ENCODE assay signal across 11 cellular contexts in the genomic region with DNA sequence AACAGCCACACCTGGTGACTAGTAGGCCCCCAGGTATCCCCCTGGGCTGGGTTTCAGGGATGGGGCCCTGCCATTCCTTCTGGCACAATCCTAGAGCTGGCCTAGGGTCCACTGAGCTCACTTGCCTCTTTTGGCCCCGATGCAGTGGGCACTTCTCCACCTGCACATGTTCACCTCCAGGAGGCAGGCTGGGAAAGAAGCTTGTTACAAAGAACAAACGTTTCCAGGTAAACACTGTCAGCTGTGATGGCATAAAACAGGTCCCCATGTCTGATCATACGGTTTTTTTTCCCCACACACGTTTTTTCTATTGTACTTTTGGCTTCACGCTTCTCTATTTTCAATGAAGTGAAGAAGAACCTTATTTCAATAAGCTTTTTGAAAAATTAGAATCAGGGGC. TPM values are rescaled to one million over a fixed set of nuclear protein-coding genes. Genes with fewer than 3 reads are reported as not detected.
A peak's percentile ranks its signal among the peaks of the same experiment; 100 is the strongest.
DNase-seq lines count a peak whose midpoint lies in the region; ATAC-seq and TF ChIP-seq lines count a peak whose summit lies in the region.
"Had no signal": no experiment of that assay in that cellular context is flagged by ENCODE, and none has a peak within 500 bp of the region (broad histone marks: within the 10 kb centered on the region; RNA-seq: fewer than 3 reads in every experiment).

No MANE protein-coding gene starts in this region.

- ATAC-seq in mucosa of descending colon (peak; percentile 77), GM19395 (IDR thresholded peaks at IDR 0.05; ENCODE audit: unreplicated experiment) (no peak)
- ATAC-seq: heart right ventricle had no signal

- no peaks in the 10 kb centered on the region for H4K20me1 ChIP-seq in smooth muscle cell (ENCODE audit: low read depth)

- H3K27me3 ChIP-seq in smooth muscle cell (ENCODE audit: low read depth): no peaks in the 10 kb centered on the region
- H3K27me3 ChIP-seq: heart right ventricle had no signal

- H3K4me3 ChIP-seq in mucosa of descending colon (no peak overlapping the region), smooth muscle cell (no peak overlapping the region)
- H3K4me3 ChIP-seq: heart right ventricle had no signal

- peaks cover 4% of the 10 kb centered on the region for H3K4me1 Mint-ChIP-seq in activated T-helper 2 cell treated with anti-CD3 and anti-CD28 coated beads, Interferon-gamma antibody, Interleukin-2, Interleukin-4, amounts not matched to agents 10 μg/mL and 5 μg/mL and 100 μg/mL, durations not matched to agents 14 hours and 24 hours and 36 hours (ENCODE audit: low read depth)

- H3K9ac ChIP-seq in smooth muscle cell (ENCODE audit: low read depth): no peak overlapping the region

- peak; percentile 41 to 79 (median 55) for DNase-seq in NCI-H1417 (lab: John Stamatoyannopoulos, UW)
- DNase-seq in NCI-H1417 treated with DMSO at 0.1 percent for 48 hours (lab: John Stamatoyannopoulos, UW): no peak
- peak; percentile 25 for DNase-seq in LoVo (ENCODE audit: low spot score)
- no peak for DNase-seq in activated T-helper 2 cell treated with anti-CD3 and anti-CD28 coated beads, Interferon-gamma antibody, Interleukin-2, Interleukin-4, amounts not matched to agents 10 μg/mL and 5 μg/mL and 100 μg/mL, durations not matched to agents 14 hours and 24 hours and 36 hours (ENCODE audit: low spot score)
- peak in 1 of 3 donors; percentile 60 for DNase-seq in mucosa of descending colon
- no peak for DNase-seq in smooth muscle cell (lab: John Stamatoyannopoulos, UW; ENCODE audit: unreplicated experiment)
- DNase-seq in hypothalamus (lab: John Stamatoyannopoulos, UW): no peak
- DNase-seq: heart right ventricle, Right ventricle myocardium superior had no signal

- H3K4me3 Mint-ChIP-seq in activated T-helper 2 cell treated with anti-CD3 and anti-CD28 coated beads, Interferon-gamma antibody, Interleukin-2, Interleukin-4, amounts not matched to agents 10 μg/mL and 5 μg/mL and 100 μg/mL, durations not matched to agents 14 hours and 24 hours and 36 hours (ENCODE audit: low read depth): no peak overlapping the region
- H3K4me3 Mint-ChIP-seq: activated naive CD8-positive, alpha-beta T cell had no signal

- intact Hi-C loops in activated T-helper 2 cell treated with anti-CD3 and anti-CD28 coated beads, Interferon-gamma antibody, Interleukin-2, Interleukin-4, amounts not matched to agents 10 μg/mL and 5 μg/mL and 100 μg/mL, durations not matched to agents 14 hours and 24 hours and 36 hours (cut with micrococcal nuclease): no loop called here
- intact Hi-C loops in mucosa of descending colon (cut with DNase I, micrococcal nuclease): no loop called here

- peak overlapping the region; percentile 3 for H3K27ac Mint-ChIP-seq in activated T-helper 2 cell treated with anti-CD3 and anti-CD28 coated beads, Interferon-gamma antibody, Interleukin-2, Interleukin-4, amounts not matched to agents 10 μg/mL and 5 μg/mL and 100 μg/mL, durations not matched to agents 14 hours and 24 hours and 36 hours
- H3K27ac Mint-ChIP-seq: activated naive CD8-positive, alpha-beta T cell had no signal

- no peaks in the 10 kb centered on the region for H3K79me2 ChIP-seq in smooth muscle cell (ENCODE audit: low read depth)

- H3K27ac ChIP-seq in smooth muscle cell (ENCODE audit: low read depth): no peak overlapping the region
- H3K27ac ChIP-seq: heart right ventricle had no signal

- no peak overlapping the region for H3K4me2 ChIP-seq in smooth muscle cell

- H3K36me3 ChIP-seq in mucosa of descending colon (ENCODE audit: low read depth): no peaks in the 10 kb centered on the region
- no peaks in the 10 kb centered on the region for H3K36me3 ChIP-seq in smooth muscle cell (ENCODE audit: low read depth)
- H3K36me3 ChIP-seq: heart right ventricle had no signal

- TF ChIP-seq CTCF in mucosa of descending colon (IDR thresholded peaks at IDR 0.05) (no peak), smooth muscle cell (IDR thresholded peaks at IDR 0.05; ENCODE audit: borderline replicate concordance, insufficient read depth, poor library complexity, severe bottlenecking) (no peak)

- H3F3A ChIP-seq in smooth muscle cell (ENCODE audit: low read depth): no peaks in the 10 kb centered on the region

- 51% methylated on average over 5 of the region's 5 CpGs for WGBS in smooth muscle cell (ENCODE audit: low lambda C conversion rate)

- no peak overlapping the region for H2AFZ ChIP-seq in smooth muscle cell (ENCODE audit: low read depth)

- H3K9me3 ChIP-seq in mucosa of descending colon (no peaks in the 10 kb centered on the region), smooth muscle cell (replicated peaks; ENCODE audit: low read depth) (no peaks in the 10 kb centered on the region)
- H3K9me3 ChIP-seq: heart right ventricle had no signal

- H3K4me1 ChIP-seq in mucosa of descending colon (ENCODE audit: low read depth) (peaks cover 3% of the 10 kb centered on the region), smooth muscle cell (ENCODE audit: low read depth) (no peaks in the 10 kb centered on the region)
- H3K4me1 ChIP-seq: heart right ventricle had no signal

- no peaks in the 10 kb centered on the region for H3K27me3 Mint-ChIP-seq in activated T-helper 2 cell treated with anti-CD3 and anti-CD28 coated beads, Interferon-gamma antibody, Interleukin-2, Interleukin-4, amounts not matched to agents 10 μg/mL and 5 μg/mL and 100 μg/mL, durations not matched to agents 14 hours and 24 hours and 36 hours (ENCODE audit: low read depth)
- H3K27me3 Mint-ChIP-seq: activated naive CD8-positive, alpha-beta T cell had no signal

- H3K36me3 Mint-ChIP-seq in activated T-helper 2 cell treated with anti-CD3 and anti-CD28 coated beads, Interferon-gamma antibody, Interleukin-2, Interleukin-4, amounts not matched to agents 10 μg/mL and 5 μg/mL and 100 μg/mL, durations not matched to agents 14 hours and 24 hours and 36 hours (ENCODE audit: low read depth): no peaks in the 10 kb centered on the region
- H3K36me3 Mint-ChIP-seq: activated naive CD8-positive, alpha-beta T cell had no signal

- no peaks in the 10 kb centered on the region for H3K9me3 Mint-ChIP-seq in activated T-helper 2 cell treated with anti-CD3 and anti-CD28 coated beads, Interferon-gamma antibody, Interleukin-2, Interleukin-4, amounts not matched to agents 10 μg/mL and 5 μg/mL and 100 μg/mL, durations not matched to agents 14 hours and 24 hours and 36 hours

RNA-seq across cellular contexts. Expression of a gene that starts 15.8 kb away (rescaled TPM):
- 9.7 TPM in 2 replicates for total RNA-seq in activated T-helper 2 cell treated with anti-CD3 and anti-CD28 coated beads, Interferon-gamma antibody, Interleukin-2, Interleukin-4, amounts not matched to agents 10 μg/mL and 5 μg/mL and 100 μg/mL, durations not matched to agents 14 hours and 24 hours and 36 hours
- 1 to 10 TPM; 1.6 to 5.6 (median 3.5) TPM for total RNA-seq in mucosa of descending colon
- 4.6 and 8.3 TPM in 2 replicates for total RNA-seq in smooth muscle cell
- polyA plus RNA-seq in smooth muscle cell: 5.3 and 5.5 TPM in 2 replicates

RNA-seq across cellular contexts. Expression of a gene that starts 37.9 kb away (rescaled TPM):
- total RNA-seq in activated T-helper 2 cell treated with anti-CD3 and anti-CD28 coated beads, Interferon-gamma antibody, Interleukin-2, Interleukin-4, amounts not matched to agents 10 μg/mL and 5 μg/mL and 100 μg/mL, durations not matched to agents 14 hours and 24 hours and 36 hours: 241 and 244 TPM in 2 replicates
- 100 to 1,000 TPM; 145 to 171 (median 161) TPM for total RNA-seq in mucosa of descending colon
- total RNA-seq in smooth muscle cell: 105 and 120 TPM in 2 replicates
- polyA plus RNA-seq in smooth muscle cell: 34.9 and 35.2 TPM in 2 replicates

Comparison
In these comparisons a context has a peak if more than half of its experiments do, and no peak if none do; other contexts are left out.
1. DNase-seq: peak in NCI-H1417 (3 of 3) and LoVo (single experiment); none in NCI-H1417 treated with DMSO at 0.1 percent for 48 hours (single experiment), activated T-helper 2 cell treated with anti-CD3 and anti-CD28 coated beads, Interferon-gamma antibody, Interleukin-2, Interleukin-4, amounts not matched to agents 10 μg/mL and 5 μg/mL and 100 μg/mL, durations not matched to agents 14 hours and 24 hours and 36 hours (single experiment), smooth muscle cell (single experiment) and hypothalamus (0 of 51).